In genomic region chr2:45207105-45207504, GRCh38 we compare ENCODE assay signal across 13 cellular contexts.
"Had no signal": no experiment of that assay in that cellular context is flagged by ENCODE, and none has a peak within 500 bp of the region (broad histone marks: within the 10 kb centered on the region; RNA-seq: fewer than 3 reads in every experiment).

No MANE protein-coding gene starts in this region.

- H3K9me3 ChIP-seq: body of pancreas, pancreas, testis had no signal

- H3K36me3 ChIP-seq: gastroesophageal sphincter, pancreas had no signal

- H3K4me1 ChIP-seq: body of pancreas, gastroesophageal sphincter, pancreas, testis had no signal

- H3K4me3 ChIP-seq: body of pancreas, coronary artery, gastroesophageal sphincter, pancreas, testis had no signal

- DNase-seq: activated B cell treated with CpG ODN at 0.5 μM for 24 hours; activated CD4-positive, alpha-beta T cell treated with anti-CD3 and anti-CD28 coated beads, Interleukin-2, amount 10 ng/mL, durations not matched to agents 7 days and 5 days; activated CD8-positive, alpha-beta memory T cell treated with anti-CD3 and anti-CD28 coated beads for 24 hours; activated naive CD4-positive, alpha-beta T cell treated with anti-CD3 and anti-CD28 coated beads, Interleukin-2, amount 10 ng/mL, durations not matched to agents 7 days and 5 days; body of pancreas; central memory CD4-positive, alpha-beta T cell; effector CD8-positive, alpha-beta T cell; pancreas; stimulated activated CD4-positive, alpha-beta T cell treated with anti-CD3 and anti-CD28 coated beads, Interleukin-4, amount 100 ng/mL, for 1 hour; stimulated activated CD8-positive, alpha-beta memory T cell treated with anti-CD3 and anti-CD28 coated beads, Interleukin-4, amount 100 ng/mL, for 48 hours; testis had no signal

- H3K27me3 ChIP-seq: body of pancreas, gastroesophageal sphincter, pancreas, testis had no signal

- H3K27ac ChIP-seq: body of pancreas, coronary artery, gastroesophageal sphincter, pancreas, testis had no signal
